ENCODE assay signal across 8 cellular contexts in genomic region chrX:23667239-23668177, GRCh38. TPM values are rescaled to one million over a fixed set of nuclear protein-coding genes. Genes with fewer than 3 reads are reported as not detected.
DNase-seq lines count a peak whose midpoint lies in the region; ATAC-seq and TF ChIP-seq lines count a peak whose summit lies in the region.

PRDX4 (plus strand) TSS chrX:23667493; CDS start chrX:23667571, 78 bp downstream.

- H3K9me3 Mint-ChIP-seq in activated T-helper 2 cell treated with anti-CD3 and anti-CD28 coated beads, Interferon-gamma antibody, Interleukin-2, Interleukin-4, amounts not matched to agents 10 μg/mL and 5 μg/mL and 100 μg/mL, durations not matched to agents 14 hours and 24 hours and 36 hours = no peaks in the 10 kb centered on the region
- no peaks in the 10 kb centered on the region for H3K9me3 Mint-ChIP-seq in nephron

- H4K20me1 ChIP-seq in DND-41 (ENCODE audit: insufficient read depth, low read length) (no peaks in the 10 kb centered on the region), Karpas-422 (ENCODE audit: insufficient read depth, low read depth, low read length) (no peaks in the 10 kb centered on the region)

- CTCF ChIA-PET in RWPE1 (lab: Yijun Ruan, JAX) = no interaction called here

- no peaks in the 10 kb centered on the region for H3K9me3 ChIP-seq in DND-41 (ENCODE audit: insufficient read depth, low read length, severe bottlenecking)
- no peaks in the 10 kb centered on the region for H3K9me3 ChIP-seq in Karpas-422 (ENCODE audit: low read length)

- H3K4me1 ChIP-seq in DND-41 (ENCODE audit: insufficient read depth, low read length) (peaks cover 25% of the 10 kb centered on the region), Karpas-422 (ENCODE audit: low read length) (peaks cover 21% of the 10 kb centered on the region)

- H3K9me2 ChIP-seq in Karpas-422 (replicated peaks; ENCODE audit: insufficient read depth, low read length) = no peaks in the 10 kb centered on the region

- peak within 1 kb of the TSS; percentile 86 for H3K4me3 Mint-ChIP-seq in activated T-helper 2 cell treated with anti-CD3 and anti-CD28 coated beads, Interferon-gamma antibody, Interleukin-2, Interleukin-4, amounts not matched to agents 10 μg/mL and 5 μg/mL and 100 μg/mL, durations not matched to agents 14 hours and 24 hours and 36 hours (ENCODE audit: low read depth)
- H3K4me3 Mint-ChIP-seq in nephron = peak within 1 kb of the TSS; percentile 86 to 94 (median 88)

- peaks cover 20% of the 10 kb centered on the region for H3K4me1 Mint-ChIP-seq in activated T-helper 2 cell treated with anti-CD3 and anti-CD28 coated beads, Interferon-gamma antibody, Interleukin-2, Interleukin-4, amounts not matched to agents 10 μg/mL and 5 μg/mL and 100 μg/mL, durations not matched to agents 14 hours and 24 hours and 36 hours (ENCODE audit: low read depth)
- peaks cover 36% of the 10 kb centered on the region for H3K4me1 Mint-ChIP-seq in nephron

- H3K9ac ChIP-seq in DND-41 (ENCODE audit: low read depth, low read length) = peak within 1 kb of the TSS; percentile 80
- peak within 1 kb of the TSS; percentile 79 for H3K9ac ChIP-seq in Karpas-422 (ENCODE audit: low read length)

- peak within 1 kb of the TSS; percentile 88 for H3K27ac ChIP-seq in DND-41 (ENCODE audit: low read length)
- H3K27ac ChIP-seq in Karpas-422 (ENCODE audit: low read length) = peak within 1 kb of the TSS; percentile 83
- peak within 1 kb of the TSS; percentile 85 for H3K27ac ChIP-seq in RWPE1

- TF ChIP-seq CTCF in DND-41 (IDR thresholded peaks at IDR 0.05; ENCODE audit: borderline replicate concordance, extremely low read depth, low read length, poor library complexity, severe bottlenecking) = no peak
- no peak for TF ChIP-seq CTCF in RWPE1 (conservative IDR thresholded peaks at IDR 0.05; ENCODE audit: low read depth)
- TF ChIP-seq CTCF in fibroblast of pulmonary artery (IDR thresholded peaks at IDR 0.05; ENCODE audit: low read length, missing control alignments) = no peak
- no peak for TF ChIP-seq CTCF in nephron (IDR thresholded peaks at IDR 0.05; ENCODE audit: unreplicated experiment in 3 of 3)

- H3K4me2 ChIP-seq in DND-41 (ENCODE audit: insufficient read depth, low read length) = peak within 1 kb of the TSS; percentile 73
- H3K4me2 ChIP-seq in Karpas-422 (ENCODE audit: low read depth, low read length, poor library complexity, severe bottlenecking) = peak within 1 kb of the TSS; percentile 65

- H3K27me3 ChIP-seq in DND-41 (ENCODE audit: insufficient read depth, low read length, poor library complexity) (no peaks in the 10 kb centered on the region), Karpas-422 (ENCODE audit: low read length) (no peaks in the 10 kb centered on the region)

- H3K36me3 ChIP-seq in DND-41 (ENCODE audit: insufficient read depth, low read length) = peaks cover 19% of the 10 kb centered on the region; the same call in 1 of the 2 replicates
- H3K36me3 ChIP-seq in Karpas-422 (ENCODE audit: insufficient read depth, low read length) = peaks cover 6% of the 10 kb centered on the region; the same call in 1 of the 2 replicates

- ATAC-seq in DND-41 (ENCODE audit: insufficient read depth, low read depth) (peak; percentile 85), GM21825 (IDR thresholded peaks at IDR 0.05; ENCODE audit: unreplicated experiment) (peak; percentile 66)
- peak; percentile 72 for ATAC-seq in stimulated activated naive CD8-positive, alpha-beta T cell treated with anti-CD3 and anti-CD28 coated beads, Interleukin-15, Interleukin-2, amounts not matched to agents 100 U/mL and 50 U/mL, for 24 hours

- H3K4me3 ChIP-seq in DND-41 (ENCODE audit: low read depth in 1 of 2, low read length in 2 of 2) = peak within 1 kb of the TSS; percentile 72 to 90
- peak within 1 kb of the TSS; percentile 66 for H3K4me3 ChIP-seq in Karpas-422 (ENCODE audit: low read length)
- H3K4me3 ChIP-seq in fibroblast of pulmonary artery (replicated peaks; ENCODE audit: low read depth, low read length) = peak within 1 kb of the TSS; percentile 75

- H3K36me3 Mint-ChIP-seq in activated T-helper 2 cell treated with anti-CD3 and anti-CD28 coated beads, Interferon-gamma antibody, Interleukin-2, Interleukin-4, amounts not matched to agents 10 μg/mL and 5 μg/mL and 100 μg/mL, durations not matched to agents 14 hours and 24 hours and 36 hours (ENCODE audit: low read depth) = peaks cover 12% of the 10 kb centered on the region
- H3K36me3 Mint-ChIP-seq in nephron (ENCODE audit: low read depth) = peaks cover 19% of the 10 kb centered on the region

- POLR2A ChIA-PET in RWPE1 (lab: Yijun Ruan, JAX; ENCODE audit: low non-redundant PET) = interaction anchor here (0.6 kb wide), 1 partner anchor 121 kb away, joined by 3 read pairs; no protein-coding TSS in a partner anchor

- DNase-seq in DND-41 (peak; percentile 78), Karpas-422 (peak; percentile 94), RWPE1 (ENCODE audit: low spot score) (peak; percentile 79), fibroblast of pulmonary artery (ENCODE audit: low read depth) (peak; percentile 90)
- peak; percentile 60 for DNase-seq in activated T-helper 2 cell treated with anti-CD3 and anti-CD28 coated beads, Interferon-gamma antibody, Interleukin-2, Interleukin-4, amounts not matched to agents 10 μg/mL and 5 μg/mL and 100 μg/mL, durations not matched to agents 14 hours and 24 hours and 36 hours (ENCODE audit: low spot score)
- DNase-seq in stimulated activated naive CD8-positive, alpha-beta T cell treated with anti-CD3 and anti-CD28 coated beads, Interleukin-15, Interleukin-2, amounts not matched to agents 100 U/mL and 50 U/mL, for 24 hours = peak; percentile 84

- H3K27me3 Mint-ChIP-seq in activated T-helper 2 cell treated with anti-CD3 and anti-CD28 coated beads, Interferon-gamma antibody, Interleukin-2, Interleukin-4, amounts not matched to agents 10 μg/mL and 5 μg/mL and 100 μg/mL, durations not matched to agents 14 hours and 24 hours and 36 hours (ENCODE audit: low read depth) = no peaks in the 10 kb centered on the region
- no peaks in the 10 kb centered on the region for H3K27me3 Mint-ChIP-seq in nephron (ENCODE audit: low read depth)

- H3K79me2 ChIP-seq in DND-41 (ENCODE audit: insufficient read depth, low read length) (peaks cover 34% of the 10 kb centered on the region), Karpas-422 (ENCODE audit: low read length) (peaks cover 24% of the 10 kb centered on the region)

- intact Hi-C loops in activated T-helper 2 cell treated with anti-CD3 and anti-CD28 coated beads, Interferon-gamma antibody, Interleukin-2, Interleukin-4, amounts not matched to agents 10 μg/mL and 5 μg/mL and 100 μg/mL, durations not matched to agents 14 hours and 24 hours and 36 hours (cut with micrococcal nuclease) = loop anchor here (2.0 to 10.0 kb wide), 4 partner anchors 75 to 477 kb away; partner anchors contain the start of genes ACOT9, APOO, CXorf58 and KLHL15

- peak within 1 kb of the TSS; percentile 83 for H3K27ac Mint-ChIP-seq in activated T-helper 2 cell treated with anti-CD3 and anti-CD28 coated beads, Interferon-gamma antibody, Interleukin-2, Interleukin-4, amounts not matched to agents 10 μg/mL and 5 μg/mL and 100 μg/mL, durations not matched to agents 14 hours and 24 hours and 36 hours
- peak within 1 kb of the TSS; percentile 93 to 96 (median 93) for H3K27ac Mint-ChIP-seq in nephron

- H2AFZ ChIP-seq in DND-41 (ENCODE audit: low read depth, low read length) = peak within 1 kb of the TSS; percentile 89
- peak within 1 kb of the TSS; percentile 55; the same call in 1 of the 2 replicates for H2AFZ ChIP-seq in Karpas-422 (ENCODE audit: low read length)

RNA-seq across cellular contexts. Expression of gene PRDX4, which starts in this region (rescaled TPM):
- total RNA-seq in Karpas-422 (2014; rRNA removed; shearing (Covaris generic); ENCODE audit: low replicate concordance) = 64.6 and 66.2 TPM in 2 replicates
- total RNA-seq in activated T-helper 2 cell treated with anti-CD3 and anti-CD28 coated beads, Interferon-gamma antibody, Interleukin-2, Interleukin-4, amounts not matched to agents 10 μg/mL and 5 μg/mL and 100 μg/mL, durations not matched to agents 14 hours and 24 hours and 36 hours = 59.0 and 68.0 TPM in 2 replicates

Comparison
In these comparisons a context has a peak if more than half of its experiments do, and no peak if none do; other contexts are left out.
1. Peak in every context shown above with its lines: DNase-seq, ATAC-seq, H3K4me3 ChIP-seq and H3K27ac ChIP-seq.